24 cellular contexts compared by ENCODE assay signal in genomic region chr16:85165781-85166180, GRCh38. TPM values are rescaled to one million over a fixed set of nuclear protein-coding genes. Genes with fewer than 3 reads are reported as not detected.
"Had no signal": no experiment of that assay in that cellular context is flagged by ENCODE, and none has a peak within 500 bp of the region (broad histone marks: within the 10 kb centered on the region; RNA-seq: fewer than 3 reads in every experiment).

No MANE protein-coding gene starts in this region.

- ATAC-seq: heart left ventricle; lower lobe of right lung; natural killer cell treated with Interleukin-12 subunit alpha and Interleukin-12 subunit beta and Interleukin-15 and Interleukin-18, amount 100 ng/mL, for 72 hours; stimulated activated naive B cell treated with anti-CD40 and anti-IgM and Interleukin-4, amounts not matched to agents 10 μg/mL and 1 μg/mL and 100 μg/mL, for 72 hours had no signal

- H3K27me3 ChIP-seq: thyroid gland, vagina had no signal

- H3K27ac ChIP-seq: colonic mucosa, lower lobe of right lung, suprapubic skin, thyroid gland, vagina had no signal

- H3K9me3 ChIP-seq: colonic mucosa, heart left ventricle, lower lobe of right lung, suprapubic skin, thyroid gland, vagina had no signal

- H3K36me3 ChIP-seq: colonic mucosa, heart left ventricle, lower lobe of right lung, suprapubic skin, thyroid gland, vagina had no signal

- DNase-seq: cerebellar nuclear complex; colonic mucosa; dermis blood vessel endothelial cell; erythroblast; foreskin melanocyte; hippocampal formation; midbrain; stimulated activated CD4-positive, alpha-beta T cell treated with anti-CD3 and anti-CD28 coated beads, Interleukin-2, amount 100 ng/mL, for 24 hours; stimulated activated CD4-positive, alpha-beta T cell treated with anti-CD3 and anti-CD28 coated beads, Interleukin-4, amount 100 ng/mL, for 4 hours; stimulated activated naive B cell treated with anti-CD40 and anti-IgM and Interleukin-4, amounts not matched to agents 10 μg/mL and 1 μg/mL and 100 μg/mL, for 72 hours; thyroid gland had no signal

- H3K4me3 ChIP-seq: colonic mucosa, heart left ventricle, lower lobe of right lung, skin epidermis, suprapubic skin, thyroid gland, vagina had no signal

RNA-seq across cellular contexts. Expression of gene CIBAR2, which starts 53.5 kb away (rescaled TPM):
- total RNA-seq: cardiac septum; dermis blood vessel endothelial cell; endothelial cell of umbilical vein; heart left ventricle; left lobe of liver; natural killer cell treated with Interleukin-12 subunit alpha and Interleukin-12 subunit beta and Interleukin-15 and Interleukin-18, amount 100 ng/mL, for 72 hours; osteocyte; posterior vena cava; renal cortical epithelial cell; sciatic nerve; suprapubic skin; thyroid gland; vagina had no signal
- polyA plus RNA-seq: heart left ventricle had no signal
